Comparison of ENCODE assay signal across 9 cellular contexts in the genomic region with DNA sequence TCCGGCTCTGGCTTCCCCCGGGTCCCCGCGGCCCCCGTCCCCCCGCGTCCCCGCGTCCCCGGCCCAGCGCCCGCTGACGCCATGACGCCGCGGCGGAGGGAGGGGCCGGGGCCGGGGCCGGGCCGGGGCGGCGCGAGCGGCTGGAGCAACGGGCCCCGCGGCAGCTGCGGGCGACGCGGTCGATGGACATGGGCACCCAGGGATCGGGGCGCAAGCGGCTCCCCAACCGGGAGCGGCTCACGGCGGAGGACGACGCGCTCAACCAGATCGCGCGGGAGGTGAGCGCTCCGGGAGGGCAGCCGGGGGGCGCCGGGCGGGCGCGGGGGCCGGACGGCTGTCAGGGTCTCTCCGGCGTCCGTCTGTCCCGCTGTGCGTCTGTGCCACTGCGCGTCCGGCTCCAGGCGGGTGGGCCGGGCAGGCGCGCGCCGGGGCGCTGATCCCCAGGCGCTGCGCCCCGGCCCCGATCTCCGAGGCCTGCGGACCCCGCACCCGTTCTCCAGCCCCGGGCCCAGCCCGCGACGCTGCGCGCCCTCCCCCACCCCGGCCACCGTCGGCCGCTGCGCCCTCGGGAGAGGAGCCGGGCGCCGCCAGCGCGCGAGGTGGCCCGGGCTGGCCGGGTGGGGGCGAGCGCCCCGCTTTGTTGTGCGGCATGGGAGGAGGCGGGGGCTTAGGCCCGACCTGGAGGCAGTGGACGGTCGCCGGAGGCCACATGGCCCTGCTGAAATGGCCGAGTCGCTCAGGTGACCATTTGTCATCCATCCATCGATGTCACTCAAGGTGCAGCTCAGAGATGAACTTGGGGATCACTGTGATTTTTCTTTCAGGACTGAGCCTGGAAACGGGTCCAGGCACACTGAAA. TPM values are rescaled to one million over a fixed set of nuclear protein-coding genes. Genes with fewer than 3 reads are reported as not detected.
DNase-seq lines count a peak whose midpoint lies in the region; ATAC-seq and TF ChIP-seq lines count a peak whose summit lies in the region.
"Had no signal": no experiment of that assay in that cellular context is flagged by ENCODE, and none has a peak within 500 bp of the region (broad histone marks: within the 10 kb centered on the region; RNA-seq: fewer than 3 reads in every experiment).

LRRFIP1 (plus strand) TSS at position 125 of the 859 bp plus-strand sequence; CDS start at position 183, 58 bp downstream.

- CTCF ChIA-PET in CD8-positive, alpha-beta memory T cell (lab: Charles Lee) = no interaction called here

- no peak within 1 kb of the TSS for H3K27ac ChIP-seq in CD8-positive, alpha-beta memory T cell (ENCODE audit: low read depth, low read length)
- H3K27ac ChIP-seq in body of pancreas (peak within 1 kb of the TSS; percentile 41 to 60 (median 56)), sigmoid colon (peak within 1 kb of the TSS; percentile 75 to 87 (median 78))
- H3K27ac ChIP-seq: KMS-11 had no signal

- peak in 1 of 5 donors; percentile 30 for DNase-seq in CD8-positive, alpha-beta memory T cell
- peak; percentile 23 for DNase-seq in M059J (ENCODE audit: low read depth)
- peak; percentile 32 to 54 (median 50) for DNase-seq in body of pancreas
- DNase-seq in sigmoid colon = peak; percentile 72
- DNase-seq in NOMO-1 treated with dmso at 0.1 percent for 144 hours (lab: John Stamatoyannopoulos, UW; ENCODE audit: unreplicated experiment) = no peak
- DNase-seq in HUDEP-2 (lab: John Stamatoyannopoulos, UW; ENCODE audit: unreplicated experiment in 76 of 76) = no peak

- H3K9me3 ChIP-seq in CD8-positive, alpha-beta memory T cell (ENCODE audit: low read length) = no peaks in the 10 kb centered on the region
- H3K9me3 ChIP-seq in body of pancreas (no peaks in the 10 kb centered on the region), iPS-18c (ENCODE audit: control insufficient read depth, insufficient read depth, low read length) (peaks cover 2% of the 10 kb centered on the region), sigmoid colon (no peaks in the 10 kb centered on the region)

- H3K27ac Mint-ChIP-seq in CD8-positive, alpha-beta memory T cell = peak within 1 kb of the TSS in 5 of 8 donors; percentile 14 to 74 (median 46)

- peaks cover 5% of the 10 kb centered on the region for H3K4me1 ChIP-seq in CD8-positive, alpha-beta memory T cell (ENCODE audit: insufficient read depth, low read length)
- peaks cover 29% of the 10 kb centered on the region for H3K4me1 ChIP-seq in body of pancreas
- peaks cover 0 to 55% (median 24%) of the 10 kb centered on the region in 4 donors for H3K4me1 ChIP-seq in sigmoid colon

- peak within 1 kb of the TSS; percentile 54 to 92 (median 81) for H3K4me3 Mint-ChIP-seq in CD8-positive, alpha-beta memory T cell

- POLR2A ChIA-PET in CD8-positive, alpha-beta memory T cell (lab: Charles Lee) = no interaction called here

- ATAC-seq in body of pancreas (peak; percentile 79), GM21723 (IDR thresholded peaks at IDR 0.05; ENCODE audit: unreplicated experiment) (no peak)

- TF ChIP-seq EP300 in sigmoid colon (IDR thresholded peaks at IDR 0.05) = no peak

- no peaks in the 10 kb centered on the region for H3K9me3 Mint-ChIP-seq in CD8-positive, alpha-beta memory T cell

- H3K4me1 Mint-ChIP-seq in CD8-positive, alpha-beta memory T cell = peaks cover 5 to 19% (median 19%) of the 10 kb centered on the region in 3 donors

- peak in 2 of 7 experiments; percentile 15 to 19 for TF ChIP-seq CTCF in body of pancreas (IDR thresholded peaks at IDR 0.05)
- TF ChIP-seq CTCF in sigmoid colon (IDR thresholded peaks at IDR 0.05) = no peak

- H3K4me3 ChIP-seq in CD8-positive, alpha-beta memory T cell (ENCODE audit: low read length) = peak within 1 kb of the TSS; percentile 45
- H3K4me3 ChIP-seq in body of pancreas = no peak within 1 kb of the TSS
- H3K4me3 ChIP-seq in iPS-18c (ENCODE audit: insufficient read depth, low read depth, low read length) = peak within 1 kb of the TSS; percentile 57
- peak within 1 kb of the TSS; percentile 47 to 93 (median 64) for H3K4me3 ChIP-seq in sigmoid colon

- intact Hi-C loops in body of pancreas (cut with DNase I) (no loop called here), sigmoid colon (cut with DNase I) (loop anchor here (2.0 kb wide), 2 partner anchors 35 to 117 kb away; no protein-coding TSS in a partner anchor)

- H3K27me3 Mint-ChIP-seq in CD8-positive, alpha-beta memory T cell = peaks cover 31 to 64% of the 10 kb centered on the region in 2 donors

- H3K36me3 ChIP-seq in CD8-positive, alpha-beta memory T cell (ENCODE audit: insufficient read depth, low read length) = no peaks in the 10 kb centered on the region
- no peaks in the 10 kb centered on the region for H3K36me3 ChIP-seq in body of pancreas (replicated peaks in 1 of 2; ENCODE audit: insufficient read depth in 1 of 2, low read depth in 2 of 2)
- no peaks in the 10 kb centered on the region for H3K36me3 ChIP-seq in sigmoid colon

- peaks cover 8% of the 10 kb centered on the region for H3K27me3 ChIP-seq in CD8-positive, alpha-beta memory T cell (ENCODE audit: insufficient read depth, low read length, poor library complexity, severe bottlenecking)
- no peaks in the 10 kb centered on the region for H3K27me3 ChIP-seq in body of pancreas
- H3K27me3 ChIP-seq in sigmoid colon = no peaks in the 10 kb centered on the region

- peak in 2 of 3 donors; percentile 12 to 26 for TF ChIP-seq POLR2A in body of pancreas (IDR thresholded peaks at IDR 0.05)
- no peak for TF ChIP-seq POLR2A in sigmoid colon (IDR thresholded peaks at IDR 0.05)

- WGBS in body of pancreas, 2 donors = 0 to 2% methylated on average over 8 to 71 of the region's 112 CpGs
- 1% methylated on average over 112 of the region's 112 CpGs for WGBS in sigmoid colon, 2 donors

- H3K36me3 Mint-ChIP-seq in CD8-positive, alpha-beta memory T cell = peaks cover 0 to 2% (median 0%) of the 10 kb centered on the region in 3 donors

RNA-seq across cellular contexts. Expression of gene LRRFIP1, which starts in this region (rescaled TPM):
- total RNA-seq in CD8-positive, alpha-beta memory T cell = 100 to 1,000 TPM; 188 to 192 TPM
- polyA plus RNA-seq in CD8-positive, alpha-beta memory T cell = 128 TPM
- total RNA-seq in M059J (2014; rRNA removed; shearing (Covaris generic)) = 12.5 and 29.9 TPM in 2 replicates
- 10 to 100 TPM; 49.8 to 57.1 TPM for total RNA-seq in body of pancreas
- 100 to 1,000 TPM; 112 to 185 (median 136) TPM for total RNA-seq in sigmoid colon
- polyA plus RNA-seq in sigmoid colon = 10 to 100 TPM; 42.0 to 73.8 (median 63.3) TPM

Comparison
In these comparisons a context has a peak if more than half of its experiments do, and no peak if none do; other contexts are left out.
1. DNase-seq: peak in M059J (single experiment), body of pancreas (4 of 4) and sigmoid colon (single experiment); none in NOMO-1 treated with dmso at 0.1 percent for 144 hours (single experiment) and HUDEP-2 (0 of 76).
2. H3K4me3 ChIP-seq: peak in CD8-positive, alpha-beta memory T cell (single experiment), iPS-18c (single experiment) and sigmoid colon (4 of 4); none in body of pancreas (0 of 2).
3. POLR2A ChIP-seq: peak in body of pancreas (2 of 3); none in sigmoid colon (0 of 2).